ENCODE assay signal across 15 cellular contexts in genomic region chr7:12802070-12802469, GRCh38.
A peak's percentile ranks its signal among the peaks of the same experiment; 100 is the strongest.
DNase-seq lines count a peak whose midpoint lies in the region; ATAC-seq and TF ChIP-seq lines count a peak whose summit lies in the region.
"Had no signal": no experiment of that assay in that cellular context is flagged by ENCODE, and none has a peak within 500 bp of the region (broad histone marks: within the 10 kb centered on the region; RNA-seq: fewer than 3 reads in every experiment).

No MANE protein-coding gene starts in this region.

- H3K36me3 ChIP-seq in Peyer's patch (no peaks in the 10 kb centered on the region), thyroid gland (no peaks in the 10 kb centered on the region)
- H3K36me3 ChIP-seq: cardiac muscle cell had no signal

- H3K27ac ChIP-seq in Peyer's patch (peak overlapping the region in 3 of 4 donors; percentile 47 to 88 (median 87)), thyroid gland (no peak overlapping the region)
- H3K27ac ChIP-seq: cardiac muscle cell had no signal

- H3K4me1 ChIP-seq in Peyer's patch (peaks cover 0 to 19% (median 0%) of the 10 kb centered on the region in 4 donors), thyroid gland (no peaks in the 10 kb centered on the region)

- intact Hi-C loops in thyroid gland (cut with DNase I), result no loop called here

- H3K9me3 ChIP-seq in Peyer's patch, result no peaks in the 10 kb centered on the region
- H3K9me3 ChIP-seq in thyroid gland, result no peaks in the 10 kb centered on the region

- H3K4me3 ChIP-seq in Peyer's patch, result peak overlapping the region in 2 of 4 donors; percentile 10 to 43
- no peak overlapping the region for H3K4me3 ChIP-seq in thyroid gland (replicated peaks in 1 of 3)
- H3K4me3 ChIP-seq: cardiac muscle cell had no signal

- 84 to 88% methylated on average over 2 of the region's 2 CpGs for WGBS in thyroid gland, 2 donors

- TF ChIP-seq POLR2A in Peyer's patch (IDR thresholded peaks at IDR 0.05) (peak in 1 of 2 donors; percentile 74), erythroblast (IDR thresholded peaks at IDR 0.05; ENCODE audit: low read length) (no peak), thyroid gland (IDR thresholded peaks at IDR 0.05) (no peak)

- ATAC-seq in SK-N-SH treated with all-trans-retinoic acid at 6 μM for 48 hours, result no peak
- ATAC-seq: activated naive CD4-positive, alpha-beta T cell treated with anti-CD3 and anti-CD28 coated beads, Interleukin-2, amount 50 U/mL, for 72 hours had no signal

- H3K27me3 ChIP-seq in Peyer's patch (no peaks in the 10 kb centered on the region), thyroid gland (no peaks in the 10 kb centered on the region)
- H3K27me3 ChIP-seq: cardiac muscle cell had no signal

- peak in 1 of 6 experiments; percentile 22 for TF ChIP-seq CTCF in Peyer's patch (IDR thresholded peaks at IDR 0.05)
- TF ChIP-seq CTCF in thyroid gland (IDR thresholded peaks at IDR 0.05), result no peak

- DNase-seq in Daoy (ENCODE audit: low read depth) (peak; percentile 8), Peyer's patch (peak in 1 of 3 donors; percentile 61), erythroblast (lab: John Stamatoyannopoulos, UW) (peak; percentile 8 to 28), renal cortical epithelial cell (ENCODE audit: low read depth) (peak; percentile 45), HCEC 1CT (no peak), NCI-H1092 treated with DMSO at 0.1 percent for 48 hours (lab: John Stamatoyannopoulos, UW) (no peak), thyroid gland (no peak)
- DNase-seq: activated CD4-positive, alpha-beta T cell treated with anti-CD3 and anti-CD28 coated beads for 1 hour; HFFc6; NCI-H187 treated with DMSO at 0.1 percent for 48 hours; NCI-H526 treated with DMSO at 0.1 percent for 48 hours; stimulated activated naive CD4-positive, alpha-beta T cell had no signal

TF ChIP-seq in SK-N-SH treated with all-trans-retinoic acid at 6 μM for 48 hours, 23 proteins besides CTCF, POLR2A, EP300 and RAD21:
- TF ChIP-seq CSDC2 (CRISPR knock-in tag; IDR thresholded peaks at IDR 0.05) (no peak), TCF4 (CRISPR knock-in tag; IDR thresholded peaks at IDR 0.05; ENCODE audit: borderline replicate concordance) (no peak), POU6F1 (CRISPR knock-in tag; IDR thresholded peaks at IDR 0.05; ENCODE audit: borderline replicate concordance, low read depth) (no peak)

Comparison
In these comparisons a context has a peak if more than half of its experiments do, and no peak if none do; other contexts are left out.
1. DNase-seq: peak in Daoy (single experiment), erythroblast (2 of 2) and renal cortical epithelial cell (single experiment); none in HCEC 1CT (single experiment), NCI-H1092 treated with DMSO at 0.1 percent for 48 hours (single experiment) and thyroid gland (0 of 2).
2. H3K27ac ChIP-seq: peak in Peyer's patch (3 of 4); none in thyroid gland (0 of 3).